7 cellular contexts compared by ENCODE assay signal in genomic region chr19:3172680-3173015, GRCh38. TPM values are rescaled to one million over a fixed set of nuclear protein-coding genes. Genes with fewer than 3 reads are reported as not detected.
"Had no signal": no experiment of that assay in that cellular context is flagged by ENCODE, and none has a peak within 500 bp of the region (broad histone marks: within the 10 kb centered on the region; RNA-seq: fewer than 3 reads in every experiment).

No MANE protein-coding gene starts in this region.

RNA-seq across cellular contexts. Expression of gene S1PR4, which starts 5.9 kb away (rescaled TPM):
- total RNA-seq: fibroblast of villous mesenchyme, osteocyte had no signal

RNA-seq across cellular contexts. Expression of gene GNA15, which starts 36.8 kb away (rescaled TPM):
- total RNA-seq: osteocyte had no signal

RNA-seq across cellular contexts. Expression of gene CELF5, which starts 51.8 kb away (rescaled TPM):
- total RNA-seq: gastrocnemius medialis, heart right ventricle, pulmonary artery endothelial cell, skeletal muscle tissue had no signal
- polyA plus RNA-seq: heart right ventricle; naive thymus-derived CD4-positive, alpha-beta T cell had no signal
